ENCODE assay signal across 1 cellular context in the genomic region with DNA sequence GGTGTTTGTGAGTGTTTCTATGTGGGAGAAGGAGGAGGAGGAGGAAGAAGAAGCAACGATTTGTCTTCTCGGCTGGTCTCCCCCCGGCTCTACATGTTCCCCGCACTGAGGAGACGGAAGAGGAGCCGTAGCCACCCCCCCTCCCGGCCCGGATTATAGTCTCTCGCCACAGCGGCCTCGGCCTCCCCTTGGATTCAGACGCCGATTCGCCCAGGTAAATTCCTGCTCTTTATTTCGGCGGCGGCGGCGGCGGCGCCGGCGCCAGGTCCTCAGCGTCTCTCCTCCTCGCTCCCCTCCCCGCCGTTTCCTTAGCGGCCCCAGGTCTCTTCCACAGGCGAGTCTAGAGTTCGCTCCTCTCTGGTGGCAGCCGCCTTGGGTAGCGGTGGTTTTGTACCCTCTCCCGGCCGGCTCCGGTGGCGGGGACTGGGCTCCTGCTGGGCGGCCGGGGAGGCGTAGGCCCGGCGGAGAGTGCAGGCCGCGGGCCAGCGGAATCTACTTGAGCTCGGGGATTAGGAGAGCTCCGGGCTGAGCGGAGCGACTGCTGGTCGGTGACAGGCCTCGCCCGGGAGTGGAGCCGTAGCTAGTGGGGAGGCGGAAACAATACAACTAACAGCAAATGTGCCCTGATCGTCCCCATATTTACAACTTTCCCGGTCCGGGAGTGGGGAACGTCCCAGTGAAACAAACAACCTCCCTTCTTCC.
TF ChIP-seq lines count a peak whose summit lies in the region.

No MANE protein-coding gene starts in this region.

TF ChIP-seq in HepG2, 621 proteins besides CTCF, POLR2A, EP300 and RAD21 (continued from another document and continues in another):
- TF ChIP-seq, protein P1, sequence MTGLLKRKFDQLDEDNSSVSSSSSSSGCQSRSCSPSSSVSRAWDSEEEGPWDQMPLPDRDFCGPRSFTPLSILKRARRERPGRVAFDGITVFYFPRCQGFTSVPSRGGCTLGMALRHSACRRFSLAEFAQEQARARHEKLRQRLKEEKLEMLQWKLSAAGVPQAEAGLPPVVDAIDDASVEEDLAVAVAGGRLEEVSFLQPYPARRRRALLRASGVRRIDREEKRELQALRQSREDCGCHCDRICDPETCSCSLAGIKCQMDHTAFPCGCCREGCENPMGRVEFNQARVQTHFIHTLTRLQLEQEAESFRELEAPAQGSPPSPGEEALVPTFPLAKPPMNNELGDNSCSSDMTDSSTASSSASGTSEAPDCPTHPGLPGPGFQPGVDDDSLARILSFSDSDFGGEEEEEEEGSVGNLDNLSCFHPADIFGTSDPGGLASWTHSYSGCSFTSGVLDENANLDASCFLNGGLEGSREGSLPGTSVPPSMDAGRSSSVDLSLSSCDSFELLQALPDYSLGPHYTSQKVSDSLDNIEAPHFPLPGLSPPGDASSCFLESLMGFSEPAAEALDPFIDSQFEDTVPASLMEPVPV (CRISPR knock-in tag; IDR thresholded peaks at IDR 0.05): 0 out of 2 replicates have a peak, but pooled peaks have one; percentile 2
- TF ChIP-seq KDM3A (CRISPR knock-in tag; IDR thresholded peaks at IDR 0.05; ENCODE audit: low read depth) (no peak), TCF12 (IDR thresholded peaks at IDR 0.05) (no peak), TCF12 (CRISPR knock-in tag; IDR thresholded peaks at IDR 0.05) (no peak), ADNP (CRISPR knock-in tag; IDR thresholded peaks at IDR 0.05) (no peak), ZFP62 (CRISPR knock-in tag; IDR thresholded peaks at IDR 0.05) (no peak), HDAC6 (IDR thresholded peaks at IDR 0.05; ENCODE audit: low read depth, low read length) (no peak), ZNF703 (CRISPR knock-in tag; IDR thresholded peaks at IDR 0.05; ENCODE audit: borderline replicate concordance) (0 out of 2 replicates have a peak, but pooled peaks have one; percentile 37), CHD2 (IDR thresholded peaks at IDR 0.05; ENCODE audit: low read depth, low read length) (no peak), ZNF34 (CRISPR knock-in tag; IDR thresholded peaks at IDR 0.05; ENCODE audit: borderline replicate concordance) (no peak), SNRNP70 (IDR thresholded peaks at IDR 0.05; ENCODE audit: low read depth, low read length) (no peak), KAT2B (IDR thresholded peaks at IDR 0.05; ENCODE audit: borderline replicate concordance, low read depth, low read length) (no peak), TMF1 (CRISPR knock-in tag; IDR thresholded peaks at IDR 0.05; ENCODE audit: low read depth) (peak; percentile 68; the same call in 1 of the 2 replicates), FOSL1 (CRISPR knock-in tag; IDR thresholded peaks at IDR 0.05; ENCODE audit: borderline replicate concordance) (no peak), TRIM22 (IDR thresholded peaks at IDR 0.05) (no peak), POLR2AphosphoS2 (IDR thresholded peaks at IDR 0.05; ENCODE audit: low read depth, low read length) (no peak), ZNF205 (CRISPR knock-in tag; IDR thresholded peaks at IDR 0.05) (no peak), ZHX2 (IDR thresholded peaks at IDR 0.05; ENCODE audit: low read depth) (no peak), ZHX2 (CRISPR knock-in tag; IDR thresholded peaks at IDR 0.05; ENCODE audit: borderline replicate concordance) (no peak), MED8 (CRISPR knock-in tag; IDR thresholded peaks at IDR 0.05; ENCODE audit: insufficient replicate concordance) (no peak), PRDM10 (CRISPR knock-in tag; IDR thresholded peaks at IDR 0.05; ENCODE audit: low read depth) (0 out of 2 replicates have a peak, but pooled peaks have one; percentile 28), SALL2 (CRISPR knock-in tag; IDR thresholded peaks at IDR 0.05) (no peak), ZMYM4 (CRISPR knock-in tag; IDR thresholded peaks at IDR 0.05) (0 out of 2 replicates have a peak, but pooled peaks have one; percentile 43), ZNF354B (CRISPR knock-in tag; IDR thresholded peaks at IDR 0.05) (no peak), SMARCC2 (IDR thresholded peaks at IDR 0.05) (no peak), EEA1 (CRISPR knock-in tag; IDR thresholded peaks at IDR 0.05; ENCODE audit: borderline replicate concordance) (no peak), ZNF207 (IDR thresholded peaks at IDR 0.05; ENCODE audit: borderline replicate concordance) (no peak), TBX3 (IDR thresholded peaks at IDR 0.05; ENCODE audit: borderline replicate concordance) (no peak), XBP1 (CRISPR knock-in tag; IDR thresholded peaks at IDR 0.05) (no peak), ZNF251 (CRISPR knock-in tag; IDR thresholded peaks at IDR 0.05) (no peak), KLF9 (CRISPR knock-in tag; IDR thresholded peaks at IDR 0.05; ENCODE audit: low read depth) (no peak), GRHL1 (CRISPR knock-in tag; conservative IDR thresholded peaks at IDR 0.05) (no peak)
- TF ChIP-seq, protein P2, sequence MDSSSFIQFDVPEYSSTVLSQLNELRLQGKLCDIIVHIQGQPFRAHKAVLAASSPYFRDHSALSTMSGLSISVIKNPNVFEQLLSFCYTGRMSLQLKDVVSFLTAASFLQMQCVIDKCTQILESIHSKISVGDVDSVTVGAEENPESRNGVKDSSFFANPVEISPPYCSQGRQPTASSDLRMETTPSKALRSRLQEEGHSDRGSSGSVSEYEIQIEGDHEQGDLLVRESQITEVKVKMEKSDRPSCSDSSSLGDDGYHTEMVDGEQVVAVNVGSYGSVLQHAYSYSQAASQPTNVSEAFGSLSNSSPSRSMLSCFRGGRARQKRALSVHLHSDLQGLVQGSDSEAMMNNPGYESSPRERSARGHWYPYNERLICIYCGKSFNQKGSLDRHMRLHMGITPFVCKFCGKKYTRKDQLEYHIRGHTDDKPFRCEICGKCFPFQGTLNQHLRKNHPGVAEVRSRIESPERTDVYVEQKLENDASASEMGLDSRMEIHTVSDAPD (CRISPR knock-in tag; IDR thresholded peaks at IDR 0.05): no peak
- TF ChIP-seq, protein P3, sequence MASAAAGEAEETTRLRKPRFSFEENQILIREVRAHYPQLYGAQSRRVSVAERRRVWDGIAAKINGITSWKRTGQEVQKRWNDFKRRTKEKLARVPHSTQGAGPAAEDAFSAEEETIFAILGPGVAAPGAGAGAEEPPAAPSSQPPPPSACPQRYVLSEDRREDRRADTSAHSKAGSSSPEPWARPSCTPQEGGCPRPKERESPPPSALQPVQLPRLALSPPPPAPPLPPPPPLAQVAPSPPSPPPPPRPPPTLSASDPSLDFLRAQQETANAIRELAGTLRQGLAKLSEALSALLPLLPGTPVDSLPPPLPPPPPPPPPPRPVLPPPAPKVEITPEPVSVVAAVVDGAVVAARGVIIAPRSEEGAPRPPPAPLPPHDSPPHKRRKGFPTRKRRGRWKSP (CRISPR knock-in tag; IDR thresholded peaks at IDR 0.05): no peak
- TF ChIP-seq, protein P4, sequence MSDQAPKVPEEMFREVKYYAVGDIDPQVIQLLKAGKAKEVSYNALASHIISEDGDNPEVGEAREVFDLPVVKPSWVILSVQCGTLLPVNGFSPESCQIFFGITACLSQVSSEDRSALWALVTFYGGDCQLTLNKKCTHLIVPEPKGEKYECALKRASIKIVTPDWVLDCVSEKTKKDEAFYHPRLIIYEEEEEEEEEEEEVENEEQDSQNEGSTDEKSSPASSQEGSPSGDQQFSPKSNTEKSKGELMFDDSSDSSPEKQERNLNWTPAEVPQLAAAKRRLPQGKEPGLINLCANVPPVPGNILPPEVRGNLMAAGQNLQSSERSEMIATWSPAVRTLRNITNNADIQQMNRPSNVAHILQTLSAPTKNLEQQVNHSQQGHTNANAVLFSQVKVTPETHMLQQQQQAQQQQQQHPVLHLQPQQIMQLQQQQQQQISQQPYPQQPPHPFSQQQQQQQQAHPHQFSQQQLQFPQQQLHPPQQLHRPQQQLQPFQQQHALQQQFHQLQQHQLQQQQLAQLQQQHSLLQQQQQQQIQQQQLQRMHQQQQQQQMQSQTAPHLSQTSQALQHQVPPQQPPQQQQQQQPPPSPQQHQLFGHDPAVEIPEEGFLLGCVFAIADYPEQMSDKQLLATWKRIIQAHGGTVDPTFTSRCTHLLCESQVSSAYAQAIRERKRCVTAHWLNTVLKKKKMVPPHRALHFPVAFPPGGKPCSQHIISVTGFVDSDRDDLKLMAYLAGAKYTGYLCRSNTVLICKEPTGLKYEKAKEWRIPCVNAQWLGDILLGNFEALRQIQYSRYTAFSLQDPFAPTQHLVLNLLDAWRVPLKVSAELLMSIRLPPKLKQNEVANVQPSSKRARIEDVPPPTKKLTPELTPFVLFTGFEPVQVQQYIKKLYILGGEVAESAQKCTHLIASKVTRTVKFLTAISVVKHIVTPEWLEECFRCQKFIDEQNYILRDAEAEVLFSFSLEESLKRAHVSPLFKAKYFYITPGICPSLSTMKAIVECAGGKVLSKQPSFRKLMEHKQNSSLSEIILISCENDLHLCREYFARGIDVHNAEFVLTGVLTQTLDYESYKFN (CRISPR knock-in tag; conservative IDR thresholded peaks at IDR 0.05): no peak
